In genomic region chr5:6201626-6202025, GRCh38 we compare ENCODE assay signal across 18 cellular contexts.
DNase-seq lines count a peak whose midpoint lies in the region; ATAC-seq and TF ChIP-seq lines count a peak whose summit lies in the region.
"Had no signal": no experiment of that assay in that cellular context is flagged by ENCODE, and none has a peak within 500 bp of the region (broad histone marks: within the 10 kb centered on the region; RNA-seq: fewer than 3 reads in every experiment).

No MANE protein-coding gene starts in this region.

- TF ChIP-seq CTCF in cardiac fibroblast (IDR thresholded peaks at IDR 0.05; ENCODE audit: low read depth, low read length) (no peak), osteoblast (IDR thresholded peaks at IDR 0.05; ENCODE audit: extremely low read depth, low read depth, low read length) (peak; percentile 14)

- H3K36me3 Mint-ChIP-seq in activated CD8-positive, alpha-beta T cell treated with anti-CD3 and anti-CD28 coated beads, Interleukin-2, amount 10 ng/mL, durations not matched to agents 7 days and 5 days (ENCODE audit: low read depth), result no peaks in the 10 kb centered on the region

- no peaks in the 10 kb centered on the region for H3K36me3 ChIP-seq in osteoblast (ENCODE audit: insufficient read depth, low read length)
- H3K36me3 ChIP-seq: BLaER1 treated with 17β-estradiol and CSF1 and Interleukin-3, amounts not matched to agents 10 nM and 100 nM had no signal

- intact Hi-C loops in cardiac septum (cut with DNase I), result no loop called here

- no peaks in the 10 kb centered on the region for H3K79me2 ChIP-seq in osteoblast (ENCODE audit: insufficient read depth, low read length)

- POLR2A ChIA-PET in activated CD8-positive, alpha-beta T cell treated with anti-CD3 and anti-CD28 coated beads, Interleukin-2, amount 10 ng/mL, durations not matched to agents 7 days and 5 days (lab: Charles Lee), result no interaction called here

- H3K4me1 ChIP-seq in osteoblast (ENCODE audit: insufficient read depth, low read length), result no peaks in the 10 kb centered on the region

- no peaks in the 10 kb centered on the region for H3K27me3 ChIP-seq in osteoblast (ENCODE audit: insufficient read depth, low read length)
- H3K27me3 ChIP-seq: BLaER1 treated with 17β-estradiol and CSF1 and Interleukin-3, amounts not matched to agents 10 nM and 100 nM had no signal

- H3K27me3 Mint-ChIP-seq in activated CD8-positive, alpha-beta T cell treated with anti-CD3 and anti-CD28 coated beads, Interleukin-2, amount 10 ng/mL, durations not matched to agents 7 days and 5 days (ENCODE audit: low read depth), result no peaks in the 10 kb centered on the region

- H3K4me3 ChIP-seq in cardiac fibroblast (replicated peaks in 1 of 2; ENCODE audit: low read depth in 2 of 2, low read length in 2 of 2) (no peak overlapping the region), osteoblast (ENCODE audit: insufficient read depth, low read length) (no peak overlapping the region)
- H3K4me3 ChIP-seq: BLaER1 treated with 17β-estradiol and CSF1 and Interleukin-3, amounts not matched to agents 10 nM and 100 nM; GM12878 had no signal

- ATAC-seq in GM18520 (IDR thresholded peaks at IDR 0.05; ENCODE audit: unreplicated experiment), result no peak
- no peak for ATAC-seq in activated CD8-positive, alpha-beta T cell treated with anti-CD3 and anti-CD28 coated beads, Interleukin-2, amount 10 ng/mL, durations not matched to agents 7 days and 5 days

- CTCF ChIA-PET in activated CD8-positive, alpha-beta T cell treated with anti-CD3 and anti-CD28 coated beads, Interleukin-2, amount 10 ng/mL, durations not matched to agents 7 days and 5 days (lab: Charles Lee), result no interaction called here

- H3K4me1 Mint-ChIP-seq in activated CD8-positive, alpha-beta T cell treated with anti-CD3 and anti-CD28 coated beads, Interleukin-2, amount 10 ng/mL, durations not matched to agents 7 days and 5 days (ENCODE audit: low read depth), result no peaks in the 10 kb centered on the region

- H3K27ac ChIP-seq in osteoblast (ENCODE audit: low read depth, low read length), result no peak overlapping the region
- H3K27ac ChIP-seq: BLaER1 treated with 17β-estradiol and CSF1 and Interleukin-3, amounts not matched to agents 10 nM and 100 nM; KMS-11 had no signal

- no peak overlapping the region for H2AFZ ChIP-seq in osteoblast (ENCODE audit: low read length)

- H3K9me3 ChIP-seq in osteoblast (ENCODE audit: low read depth, low read length), result no peaks in the 10 kb centered on the region
- H3K9me3 ChIP-seq: SK-N-SH had no signal

- no peak overlapping the region for H3K27ac Mint-ChIP-seq in activated CD8-positive, alpha-beta T cell treated with anti-CD3 and anti-CD28 coated beads, Interleukin-2, amount 10 ng/mL, durations not matched to agents 7 days and 5 days
- H3K27ac Mint-ChIP-seq: T-helper 1 cell treated with Interleukin-12 subunit alpha and Interleukin-12 subunit beta and Interleukin-4 antibody, amounts not matched to agents 30 μg/mL and 1 μg/mL, for 36 hours had no signal

- H3K9me3 Mint-ChIP-seq in activated CD8-positive, alpha-beta T cell treated with anti-CD3 and anti-CD28 coated beads, Interleukin-2, amount 10 ng/mL, durations not matched to agents 7 days and 5 days (ENCODE audit: insufficient read depth), result no peaks in the 10 kb centered on the region
- H3K9me3 Mint-ChIP-seq: T-helper 1 cell treated with Interleukin-12 subunit alpha and Interleukin-12 subunit beta and Interleukin-4 antibody, amounts not matched to agents 30 μg/mL and 1 μg/mL, for 36 hours had no signal

- peak; percentile 8 for DNase-seq in EH (ENCODE audit: low read depth)
- peak; percentile 15 for DNase-seq in NCI-H774 (lab: John Stamatoyannopoulos, UW)
- DNase-seq in cardiac fibroblast (ENCODE audit: low read depth in 2 of 2), result peak; percentile 0 to 12
- no peak for DNase-seq in osteoblast (ENCODE audit: insufficient read length, low spot score, missing footprints)
- no peak for DNase-seq in NOMO-1 treated with dmso at 0.1 percent for 144 hours (lab: John Stamatoyannopoulos, UW; ENCODE audit: unreplicated experiment)
- no peak for DNase-seq in cardiac septum (ENCODE audit: low spot score)
- no peak for DNase-seq in activated CD8-positive, alpha-beta T cell treated with anti-CD3 and anti-CD28 coated beads, Interleukin-2, amount 10 ng/mL, durations not matched to agents 7 days and 5 days
- DNase-seq: DMS 273 treated with DMSO at 0.1 percent for 48 hours, NCI-H2029, NCI-H2227 treated with DMSO at 0.1 percent for 48 hours, NCI-H526, Right ventricle myocardium superior had no signal

- H3K4me3 Mint-ChIP-seq in activated CD8-positive, alpha-beta T cell treated with anti-CD3 and anti-CD28 coated beads, Interleukin-2, amount 10 ng/mL, durations not matched to agents 7 days and 5 days, result no peak overlapping the region
- H3K4me3 Mint-ChIP-seq: T-helper 1 cell treated with Interleukin-12 subunit alpha and Interleukin-12 subunit beta and Interleukin-4 antibody, amounts not matched to agents 30 μg/mL and 1 μg/mL, for 36 hours had no signal

- H3K4me2 ChIP-seq in osteoblast (ENCODE audit: insufficient read depth, low read length), result no peak overlapping the region
- H3K4me2 ChIP-seq: BLaER1 treated with 17β-estradiol and CSF1 and Interleukin-3, amounts not matched to agents 10 nM and 100 nM; KMS-11; SK-N-SH had no signal

- H4K20me1 ChIP-seq in osteoblast (ENCODE audit: insufficient read depth, low read length), result no peaks in the 10 kb centered on the region
- H4K20me1 ChIP-seq: BLaER1 treated with 17β-estradiol and CSF1 and Interleukin-3, amounts not matched to agents 10 nM and 100 nM had no signal

Comparison
In these comparisons a context has a peak if more than half of its experiments do, and no peak if none do; other contexts are left out.
1. DNase-seq: peak in EH (single experiment), NCI-H774 (single experiment) and cardiac fibroblast (2 of 2); none in osteoblast (single experiment), NOMO-1 treated with dmso at 0.1 percent for 144 hours (single experiment), cardiac septum (single experiment) and activated CD8-positive, alpha-beta T cell treated with anti-CD3 and anti-CD28 coated beads, Interleukin-2, amount 10 ng/mL, durations not matched to agents 7 days and 5 days (single experiment).